ENCODE assay signal across 8 cellular contexts in the genomic region with DNA sequence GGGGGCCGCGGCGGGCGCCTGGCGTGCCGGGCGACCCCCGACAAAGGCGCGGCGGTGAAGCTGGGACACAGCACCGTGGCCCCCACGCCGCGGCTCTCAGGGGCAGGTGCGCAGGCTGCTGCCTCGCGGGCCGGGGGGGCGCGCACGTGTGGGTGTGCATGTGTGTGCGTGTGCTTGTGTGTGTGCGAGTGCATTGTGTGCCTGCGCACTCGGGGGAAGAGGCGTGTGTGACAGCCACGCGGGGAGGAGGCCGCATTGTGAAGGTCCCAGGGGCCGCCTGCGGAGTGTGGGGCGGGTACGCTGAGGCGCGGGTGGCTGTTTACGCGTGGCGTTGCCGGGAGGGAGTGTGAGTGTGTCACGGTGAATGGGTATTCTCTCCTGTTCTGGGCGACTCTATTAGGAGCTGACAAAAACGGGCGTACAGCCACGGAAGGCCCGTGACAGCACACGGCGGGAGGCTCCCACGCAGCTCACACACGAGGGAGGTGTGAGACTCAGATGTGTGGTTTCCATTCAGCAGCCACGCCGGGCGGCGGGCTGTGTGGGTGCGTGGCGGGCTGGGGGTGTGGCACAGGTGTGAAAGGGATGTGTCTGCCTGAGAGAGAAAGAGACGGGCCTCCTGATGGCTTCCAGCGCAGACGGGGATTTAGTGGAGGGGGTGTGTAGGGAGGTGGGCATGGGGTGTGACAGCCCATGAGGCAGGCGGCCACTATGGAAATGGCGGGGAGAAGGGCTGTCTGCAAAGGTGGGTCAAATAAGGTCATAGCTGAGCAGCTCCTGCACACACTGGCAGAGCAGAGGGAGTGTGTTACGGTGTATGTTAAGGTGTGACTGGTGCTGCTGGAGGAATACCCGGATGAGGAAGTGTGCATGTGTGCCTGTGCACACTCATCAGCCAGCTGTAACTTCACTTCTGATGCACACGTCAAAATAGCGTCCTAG. TPM values are rescaled to one million over a fixed set of nuclear protein-coding genes. Genes with fewer than 3 reads are reported as not detected.
A peak's percentile ranks its signal among the peaks of the same experiment; 100 is the strongest.
DNase-seq lines count a peak whose midpoint lies in the region; ATAC-seq, FAIRE-seq and TF ChIP-seq lines count a peak whose summit lies in the region.

No MANE protein-coding gene starts in this region.

- no peaks in the 10 kb centered on the region; a peak in 1 of 7 replicates for H3K36me3 Mint-ChIP-seq in H9 (ENCODE audit: insufficient read depth in 1 of 3, low read depth in 3 of 3)
- peaks cover 2 to 5% of the 10 kb centered on the region in 2 donors for H3K36me3 Mint-ChIP-seq in stimulated activated naive B cell treated with anti-CD40 and anti-IgM and Interleukin-4, amounts not matched to agents 10 μg/mL and 1 μg/mL and 100 μg/mL, for 72 hours

- H3K4me1 Mint-ChIP-seq in H9: peaks cover 20 to 40% of the 10 kb centered on the region in 2 experiments
- H3K4me1 Mint-ChIP-seq in stimulated activated naive B cell treated with anti-CD40 and anti-IgM and Interleukin-4, amounts not matched to agents 10 μg/mL and 1 μg/mL and 100 μg/mL, for 72 hours: peaks cover 17 to 20% of the 10 kb centered on the region in 2 donors

- peak; percentile 92 for FAIRE-seq in bronchial epithelial cell (lab: Jason Lieb, UNC)

- no peak overlapping the region for H4K5ac ChIP-seq in H9 (ENCODE audit: insufficient read length, low read depth, low read length)

- H3K27me3 ChIP-seq in H9 (ENCODE audit: insufficient read depth, low read length): peaks cover 14% of the 10 kb centered on the region
- H3K27me3 ChIP-seq in bronchial epithelial cell (ENCODE audit: control insufficient read depth, insufficient read depth, low read length): peaks cover 13% of the 10 kb centered on the region
- peaks cover 31 to 56% of the 10 kb centered on the region in 2 experiments for H3K27me3 ChIP-seq in mesenchymal stem cell (ENCODE audit: control insufficient read depth in 1 of 2, insufficient read depth in 1 of 2, low read length in 2 of 2)

- H3K9me3 Mint-ChIP-seq in H9: peaks cover 7 to 8% of the 10 kb centered on the region in 2 experiments
- no peaks in the 10 kb centered on the region for H3K9me3 Mint-ChIP-seq in stimulated activated naive B cell treated with anti-CD40 and anti-IgM and Interleukin-4, amounts not matched to agents 10 μg/mL and 1 μg/mL and 100 μg/mL, for 72 hours

- no peak overlapping the region for H4K8ac ChIP-seq in H9 (replicated peaks; ENCODE audit: insufficient read length, low read depth, low read length)
- H4K8ac ChIP-seq in mesenchymal stem cell (ENCODE audit: low read length): no peak overlapping the region

- H3K9ac ChIP-seq in H9 (ENCODE audit: extremely low read depth, insufficient read length, low read length) (no peak overlapping the region), mesenchymal stem cell (ENCODE audit: low read length) (peak overlapping the region; percentile 15)

- H2AFZ ChIP-seq in H9 (ENCODE audit: low read length) (no peak overlapping the region), mesenchymal stem cell (ENCODE audit: low read depth, low read length) (no peak overlapping the region)

- H3K4me3 Mint-ChIP-seq in H9: peak overlapping the region; percentile 70 to 87
- H3K4me3 Mint-ChIP-seq in stimulated activated naive B cell treated with anti-CD40 and anti-IgM and Interleukin-4, amounts not matched to agents 10 μg/mL and 1 μg/mL and 100 μg/mL, for 72 hours: peak overlapping the region; percentile 84 to 87

- no peak overlapping the region for H2BK120ac ChIP-seq in H9 (ENCODE audit: low read depth, low read length, poor library complexity, severe bottlenecking)
- no peak overlapping the region for H2BK120ac ChIP-seq in mesenchymal stem cell (ENCODE audit: low read depth, low read length)

- H3K79me1 ChIP-seq in H9 (ENCODE audit: insufficient read depth, low read depth, low read length, poor library complexity, severe bottlenecking): no peaks in the 10 kb centered on the region
- H3K79me1 ChIP-seq in mesenchymal stem cell (replicated peaks; ENCODE audit: low read length, poor library complexity, severe bottlenecking): no peaks in the 10 kb centered on the region

- H3K4me3 ChIP-seq in AG10803 (ENCODE audit: low read length) (peak overlapping the region; percentile 46), bronchial epithelial cell (ENCODE audit: low read depth, low read length) (peak overlapping the region; percentile 39), mesenchymal stem cell (ENCODE audit: insufficient read depth in 1 of 2, low read depth in 1 of 2, low read length in 2 of 2) (peak overlapping the region; percentile 51 to 75)

- H3K4ac ChIP-seq in H9 (ENCODE audit: low read depth, low read length) (no peak overlapping the region), mesenchymal stem cell (ENCODE audit: low read depth in 1 of 2, low read length in 2 of 2) (no peak overlapping the region)

- H4K91ac ChIP-seq in H9 (ENCODE audit: insufficient read length, low read depth, low read length): no peak overlapping the region
- peak overlapping the region; percentile 34 for H4K91ac ChIP-seq in mesenchymal stem cell (ENCODE audit: low read length)

- no peaks in the 10 kb centered on the region for H3K36me3 ChIP-seq in bronchial epithelial cell (ENCODE audit: control insufficient read depth, insufficient read depth, low read length)
- no peaks in the 10 kb centered on the region for H3K36me3 ChIP-seq in mesenchymal stem cell (ENCODE audit: control insufficient read depth in 1 of 2, insufficient read depth in 2 of 2, low read depth in 1 of 2, low read length in 2 of 2)

- H3K27me3 Mint-ChIP-seq in H9 (ENCODE audit: low read depth): peaks cover 46% of the 10 kb centered on the region
- peaks cover 25 to 46% of the 10 kb centered on the region in 2 donors for H3K27me3 Mint-ChIP-seq in stimulated activated naive B cell treated with anti-CD40 and anti-IgM and Interleukin-4, amounts not matched to agents 10 μg/mL and 1 μg/mL and 100 μg/mL, for 72 hours

- ATAC-seq in stimulated activated naive B cell treated with anti-CD40 and anti-IgM and Interleukin-4, amounts not matched to agents 10 μg/mL and 1 μg/mL and 100 μg/mL, for 72 hours (replicated peaks): peak; percentile 73 to 75
- ATAC-seq in HG03342 (IDR thresholded peaks at IDR 0.05; ENCODE audit: unreplicated experiment): no peak

- H4K20me1 ChIP-seq in H9 (ENCODE audit: control insufficient read depth, insufficient read depth, insufficient read length): peaks cover 5% of the 10 kb centered on the region

- H2BK20ac ChIP-seq in H9 (ENCODE audit: low read depth, low read length, poor library complexity, severe bottlenecking): no peak overlapping the region

- H3K18ac ChIP-seq in H9 (ENCODE audit: insufficient read length, low read depth, low read length): no peak overlapping the region
- H3K18ac ChIP-seq in mesenchymal stem cell (ENCODE audit: low read depth in 1 of 2, low read length in 2 of 2): no peak overlapping the region

- TF ChIP-seq CTCF in AG10803 (conservative IDR thresholded peaks at IDR 0.05; ENCODE audit: low read length) (no peak), H9 (conservative IDR thresholded peaks at IDR 0.05) (no peak), bronchial epithelial cell (IDR thresholded peaks at IDR 0.05; ENCODE audit: insufficient read depth, low read length, severe bottlenecking) (no peak)

- H2BK12ac ChIP-seq in H9 (ENCODE audit: insufficient read length, low read depth, low read length) (no peak overlapping the region), mesenchymal stem cell (ENCODE audit: low read length in 2 of 2) (no peak overlapping the region)

- H2BK15ac ChIP-seq in H9 (ENCODE audit: low read depth, low read length) (no peak overlapping the region), mesenchymal stem cell (ENCODE audit: low read depth, poor library complexity, severe bottlenecking) (no peak overlapping the region)

- DNase-seq in AG10803 (ENCODE audit: low read depth): no peak
- DNase-seq in H9: no peak
- DNase-seq in SW480 (ENCODE audit: low spot score): peak; percentile 20
- no peak for DNase-seq in bronchial epithelial cell (ENCODE audit: low read depth)
- DNase-seq in mesenchymal stem cell: no peak
- peak; percentile 8 for DNase-seq in stimulated activated naive B cell treated with anti-CD40 and anti-IgM and Interleukin-4, amounts not matched to agents 10 μg/mL and 1 μg/mL and 100 μg/mL, for 72 hours
- no peak for DNase-seq in OCI-M2 (lab: John Stamatoyannopoulos, UW; ENCODE audit: unreplicated experiment)

- H3K23me2 ChIP-seq in H9 (ENCODE audit: insufficient read length, low read depth, low read length, poor library complexity, severe bottlenecking): no peaks in the 10 kb centered on the region

- H3K9me3 ChIP-seq in H9 (ENCODE audit: control insufficient read depth, low read depth, low read length) (no peaks in the 10 kb centered on the region), mesenchymal stem cell (ENCODE audit: control insufficient read depth, low read length) (no peaks in the 10 kb centered on the region)

- H2AK5ac ChIP-seq in H9 (ENCODE audit: insufficient read length, low read length) (no peak overlapping the region), mesenchymal stem cell (ENCODE audit: low read length, severe bottlenecking) (no peak overlapping the region)

- no peaks in the 10 kb centered on the region for H3K79me2 ChIP-seq in H9 (ENCODE audit: insufficient read depth, low read length)

- H3K4me1 ChIP-seq in H9 (ENCODE audit: insufficient read depth, low read length) (no peaks in the 10 kb centered on the region; the same call in 1 of the 2 replicates), mesenchymal stem cell (ENCODE audit: control insufficient read depth, insufficient read depth, low read depth, low read length) (peaks cover 13% of the 10 kb centered on the region)

- no peak overlapping the region for H2BK5ac ChIP-seq in H9 (ENCODE audit: insufficient read length, low read length)
- H2BK5ac ChIP-seq in mesenchymal stem cell (ENCODE audit: low read depth, low read length, poor library complexity, severe bottlenecking): no peak overlapping the region

- no peak overlapping the region; a peak in 1 of 7 replicates for H3K27ac Mint-ChIP-seq in H9
- peak overlapping the region; percentile 84 for H3K27ac Mint-ChIP-seq in stimulated activated naive B cell treated with anti-CD40 and anti-IgM and Interleukin-4, amounts not matched to agents 10 μg/mL and 1 μg/mL and 100 μg/mL, for 72 hours

- H3K27ac ChIP-seq in H9 (ENCODE audit: insufficient read length, low read depth, low read length) (no peak overlapping the region), mesenchymal stem cell (ENCODE audit: low read length, poor library complexity, severe bottlenecking) (no peak overlapping the region)

- peak overlapping the region; percentile 54 for H3K4me2 ChIP-seq in H9 (ENCODE audit: insufficient read depth, insufficient read length, low read length)
- peak overlapping the region; percentile 66 for H3K4me2 ChIP-seq in mesenchymal stem cell (ENCODE audit: low read length, poor library complexity, severe bottlenecking)

- no peak overlapping the region for H3T11ph ChIP-seq in H9 (ENCODE audit: low read length)

- no CpG with 5 or more reads among the region's 65 CpGs for WGBS in H9 (ENCODE audit: extremely low coverage, insufficient read length, low lambda C conversion rate)
- WGBS in mesenchymal stem cell: 58% methylated on average over 61 of the region's 65 CpGs

- H3K23ac ChIP-seq in H9 (ENCODE audit: insufficient read length, low read depth, low read length): no peak overlapping the region
- peak overlapping the region in 1 of 2 experiments; percentile 91 for H3K23ac ChIP-seq in mesenchymal stem cell (ENCODE audit: low read length in 2 of 2)

- no peak overlapping the region for H3K56ac ChIP-seq in H9 (ENCODE audit: insufficient read length, low read depth, low read length)

- H3K14ac ChIP-seq in H9 (ENCODE audit: insufficient read depth, low read length) (peak overlapping the region; percentile 53; the same call in 1 of the 2 replicates), mesenchymal stem cell (ENCODE audit: low read length in 2 of 2) (peak overlapping the region in 1 of 2 experiments; percentile 35)

RNA-seq across cellular contexts. Expression of gene PODXL2, which starts 0.7 kb away (rescaled TPM):
- total RNA-seq in H9 (2021) (24.6 and 24.8 TPM in 2 replicates), bronchial epithelial cell (1.8 and 3.4 TPM in 2 replicates)
- 0.83 TPM for polyA plus RNA-seq in mesenchymal stem cell (2013, experiment 1 of 2)
- polyA plus RNA-seq in mesenchymal stem cell (2013, experiment 2 of 2): 0.82 TPM

RNA-seq across cellular contexts. Expression of gene MCM2, which starts 31.5 kb away (rescaled TPM):
- total RNA-seq in H9 (2021) (164 and 170 TPM in 2 replicates), bronchial epithelial cell (8.3 and 16.6 TPM in 2 replicates)
- 5.5 TPM for polyA plus RNA-seq in mesenchymal stem cell (2013, experiment 1 of 2)
- 5.5 TPM for polyA plus RNA-seq in mesenchymal stem cell (2013, experiment 2 of 2)

RNA-seq across cellular contexts. Expression of gene TPRA1, which starts 39.2 kb away (rescaled TPM):
- total RNA-seq in H9 (2021) (19.3 and 20.0 TPM in 2 replicates), bronchial epithelial cell (27.5 and 38.4 TPM in 2 replicates)
- polyA plus RNA-seq in mesenchymal stem cell (2013, experiment 1 of 2): 21.1 TPM
- polyA plus RNA-seq in mesenchymal stem cell (2013, experiment 2 of 2): 20.9 TPM

RNA-seq across cellular contexts. Expression of gene ABTB1, which starts 43.0 kb away (rescaled TPM):
- total RNA-seq in H9 (2021) (3.9 and 6.2 TPM in 2 replicates), bronchial epithelial cell (4.7 and 5.8 TPM in 2 replicates)
- polyA plus RNA-seq in mesenchymal stem cell (2013, experiment 1 of 2): 6.8 TPM
- polyA plus RNA-seq in mesenchymal stem cell (2013, experiment 2 of 2): 6.6 TPM

Comparison
In these comparisons a context has a peak if more than half of its experiments do, and no peak if none do; other contexts are left out.
1. DNase-seq: peak in SW480 (single experiment) and stimulated activated naive B cell treated with anti-CD40 and anti-IgM and Interleukin-4, amounts not matched to agents 10 μg/mL and 1 μg/mL and 100 μg/mL, for 72 hours (single experiment); none in AG10803 (single experiment), H9 (single experiment), bronchial epithelial cell (single experiment), mesenchymal stem cell (single experiment) and OCI-M2 (single experiment).
2. Peak in every context shown above with its lines, with median percentiles within 50 percentile points of each other: H3K4me3 ChIP-seq.